In the genomic region with DNA sequence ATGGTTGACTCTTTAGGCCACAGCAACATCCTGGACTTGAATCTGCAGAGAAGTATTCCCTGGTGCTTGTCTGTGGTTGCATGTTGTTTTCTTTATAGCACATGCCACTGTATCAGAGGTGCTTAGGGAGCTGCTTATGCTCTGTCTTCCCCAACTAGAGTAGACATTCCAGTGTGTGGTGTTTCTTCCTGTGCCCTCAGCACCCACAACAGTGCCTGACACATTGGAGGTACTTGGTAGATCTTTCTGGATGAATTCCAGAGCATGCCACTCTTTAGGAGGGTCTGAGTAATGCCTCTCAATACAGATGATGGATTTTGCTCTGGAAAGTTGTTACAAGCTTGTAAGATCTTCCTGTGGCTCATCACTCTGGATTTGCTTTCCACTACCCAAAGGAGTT, we compare ENCODE assay signal across 27 cellular contexts.
"Had no signal": no experiment of that assay in that cellular context is flagged by ENCODE, and none has a peak within 500 bp of the region (broad histone marks: within the 10 kb centered on the region; RNA-seq: fewer than 3 reads in every experiment).

No MANE protein-coding gene starts in this region.

- H3K4me3 Mint-ChIP-seq: dendritic cell treated with granulocyte-macrophage colony-stimulating factor and Interleukin-4, amounts not matched to agents 40 ng/mL and 50 ng/mL, for 4 days; endodermal cell; mesothelial cell of epicardium; naive thymus-derived CD4-positive, alpha-beta T cell; stimulated activated memory B cell treated with anti-CD40 and anti-IgM and Interleukin-4, amounts not matched to agents 10 μg/mL and 1 μg/mL and 100 μg/mL, for 72 hours; type B pancreatic cell had no signal

- H3K4me1 Mint-ChIP-seq: endodermal cell had no signal

- H3K27me3 ChIP-seq: esophagus muscularis mucosa, sigmoid colon, testis had no signal

- H3K9me3 Mint-ChIP-seq: dendritic cell treated with granulocyte-macrophage colony-stimulating factor and Interleukin-4, amounts not matched to agents 40 ng/mL and 50 ng/mL, for 4 days; endodermal cell; mesothelial cell of epicardium; naive thymus-derived CD4-positive, alpha-beta T cell; stimulated activated memory B cell treated with anti-CD40 and anti-IgM and Interleukin-4, amounts not matched to agents 10 μg/mL and 1 μg/mL and 100 μg/mL, for 72 hours had no signal

- H3K36me3 ChIP-seq: esophagus muscularis mucosa, prostate gland, sigmoid colon, tibial artery had no signal

- H3K27ac ChIP-seq: epithelial cell of prostate, esophagus muscularis mucosa, left lung, parathyroid adenoma, prostate gland, sigmoid colon, skin epidermis, spleen, testis, tibial artery had no signal

- H3K27me3 Mint-ChIP-seq: type B pancreatic cell had no signal

- H3K9ac ChIP-seq: parathyroid adenoma had no signal

- H3K4me3 ChIP-seq: esophagus muscularis mucosa, left lung, mucosa of descending colon, prostate gland, sigmoid colon, skin epidermis, spleen, testis, tibial artery had no signal

- H3K79me2 ChIP-seq: parathyroid adenoma had no signal

- DNase-seq: cerebellar nuclear complex; effector CD8-positive, alpha-beta T cell; endodermal cell; foreskin melanocyte; kidney; left cardiac atrium; left lung; mesenchymal stem cell; mucosa of descending colon; naive thymus-derived CD4-positive, alpha-beta T cell; right cardiac atrium; sigmoid colon; spleen; stimulated activated CD4-positive, alpha-beta T cell treated with anti-CD3 and anti-CD28 coated beads, Interleukin-4, amount 100 ng/mL, for 4 hours; stimulated activated naive CD8-positive, alpha-beta T cell treated with anti-CD3 and anti-CD28 coated beads, Interleukin-15, Interleukin-2, amounts not matched to agents 100 U/mL and 50 U/mL, for 24 hours; substantia nigra; testis; tibial artery had no signal

- H3K4me1 ChIP-seq: left lung, prostate gland, spleen, testis had no signal

- H3K36me3 Mint-ChIP-seq: mesothelial cell of epicardium; naive thymus-derived CD4-positive, alpha-beta T cell; stimulated activated memory B cell treated with anti-CD40 and anti-IgM and Interleukin-4, amounts not matched to agents 10 μg/mL and 1 μg/mL and 100 μg/mL, for 72 hours; type B pancreatic cell had no signal

- ATAC-seq: left cardiac atrium; left lung; mucosa of descending colon; naive thymus-derived CD4-positive, alpha-beta T cell; right cardiac atrium; stimulated activated memory B cell treated with anti-CD40 and anti-IgM and Interleukin-4, amounts not matched to agents 10 μg/mL and 1 μg/mL and 100 μg/mL, for 72 hours; stimulated activated naive CD8-positive, alpha-beta T cell treated with anti-CD3 and anti-CD28 coated beads, Interleukin-15, Interleukin-2, amounts not matched to agents 100 U/mL and 50 U/mL, for 24 hours had no signal

- H3K27ac Mint-ChIP-seq: endodermal cell; mesothelial cell of epicardium; naive thymus-derived CD4-positive, alpha-beta T cell; type B pancreatic cell had no signal

- H3K9me3 ChIP-seq: esophagus muscularis mucosa, left lung, mucosa of descending colon, prostate gland, sigmoid colon, spleen, testis, tibial artery had no signal

- H2AFZ ChIP-seq: parathyroid adenoma had no signal
